Comparison of ENCODE assay signal across 8 cellular contexts in the genomic region with DNA sequence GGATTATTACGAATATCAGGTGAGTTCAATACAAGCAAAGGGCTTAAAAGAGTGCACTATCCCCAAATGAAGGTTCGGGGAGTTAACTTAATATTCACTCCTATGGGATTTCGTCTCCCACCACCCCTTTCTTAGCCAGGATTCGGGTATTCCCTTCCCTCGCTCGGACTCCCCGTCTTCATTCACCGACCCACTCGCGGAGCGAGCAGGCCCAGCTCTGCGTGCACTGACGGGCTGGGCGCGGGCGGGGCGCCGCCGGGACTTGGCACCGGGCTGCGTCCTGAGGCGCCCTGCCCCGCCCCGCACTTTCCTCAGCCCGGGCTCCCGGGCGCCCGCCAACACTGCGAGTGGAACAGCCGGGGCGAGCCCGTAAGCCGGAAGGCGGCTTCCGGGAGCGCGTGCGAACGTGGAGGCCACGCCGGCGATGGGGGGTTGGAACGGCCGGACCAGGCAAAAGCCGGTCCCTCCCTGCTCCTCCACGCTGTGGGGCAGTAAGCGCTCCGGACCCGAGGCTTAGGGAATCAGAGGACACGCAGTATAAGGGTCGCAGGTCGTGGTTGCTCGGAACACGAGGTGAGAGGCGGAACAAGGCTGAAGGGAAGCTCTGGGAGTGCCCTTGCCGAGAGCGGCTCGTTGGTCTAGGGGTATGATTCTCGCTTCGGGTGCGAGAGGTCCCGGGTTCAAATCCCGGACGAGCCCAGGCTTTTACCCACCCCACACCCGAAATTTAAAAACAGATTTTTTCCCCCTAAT. TPM values are rescaled to one million over a fixed set of nuclear protein-coding genes. Genes with fewer than 3 reads are reported as not detected.
A peak's percentile ranks its signal among the peaks of the same experiment; 100 is the strongest.
DNase-seq lines count a peak whose midpoint lies in the region; ATAC-seq lines count a peak whose summit lies in the region.

No MANE protein-coding gene starts in this region.

- H3K36me3 Mint-ChIP-seq in CD4-positive, CD25-positive, alpha-beta regulatory T cell, result peaks cover 6% of the 10 kb centered on the region
- peaks cover 2% of the 10 kb centered on the region for H3K36me3 Mint-ChIP-seq in activated CD4-positive, alpha-beta memory T cell treated with anti-CD3 and anti-CD28 coated beads, Interleukin-2, amount 10 ng/mL, durations not matched to agents 7 days and 5 days (ENCODE audit: low read depth)

- CTCF ChIA-PET in activated CD4-positive, alpha-beta memory T cell treated with anti-CD3 and anti-CD28 coated beads, Interleukin-2, amount 10 ng/mL, durations not matched to agents 7 days and 5 days (lab: Charles Lee), result interaction anchor here (0.5 to 3.7 kb wide), 15 partner anchors 8 to 494 kb away, joined by 3 to 27 read pairs (median 4); a partner anchor contains a TSS

- peak overlapping the region; percentile 92 to 100 (median 94) for H3K27ac Mint-ChIP-seq in CD4-positive, CD25-positive, alpha-beta regulatory T cell
- H3K27ac Mint-ChIP-seq in activated CD4-positive, alpha-beta memory T cell treated with anti-CD3 and anti-CD28 coated beads, Interleukin-2, amount 10 ng/mL, durations not matched to agents 7 days and 5 days, result peak overlapping the region; percentile 92

- H3K9me3 ChIP-seq in CD4-positive, CD25-positive, alpha-beta regulatory T cell (ENCODE audit: control insufficient read depth in 2 of 2, low read length in 2 of 2), result no peaks in the 10 kb centered on the region

- H3K27ac ChIP-seq in CD4-positive, CD25-positive, alpha-beta regulatory T cell (ENCODE audit: insufficient read depth, low read length, poor library complexity, severe bottlenecking), result peak overlapping the region; percentile 60

- no peaks in the 10 kb centered on the region for H3K27me3 ChIP-seq in CD4-positive, CD25-positive, alpha-beta regulatory T cell (ENCODE audit: control insufficient read depth, insufficient read depth, low read length)

- H3K4me1 Mint-ChIP-seq in CD4-positive, CD25-positive, alpha-beta regulatory T cell, result peaks cover 16 to 40% (median 32%) of the 10 kb centered on the region in 4 donors
- peaks cover 36% of the 10 kb centered on the region for H3K4me1 Mint-ChIP-seq in activated CD4-positive, alpha-beta memory T cell treated with anti-CD3 and anti-CD28 coated beads, Interleukin-2, amount 10 ng/mL, durations not matched to agents 7 days and 5 days

- POLR2A ChIA-PET in activated CD4-positive, alpha-beta memory T cell treated with anti-CD3 and anti-CD28 coated beads, Interleukin-2, amount 10 ng/mL, durations not matched to agents 7 days and 5 days (lab: Charles Lee), result interaction anchor here (0.6 to 5.2 kb wide), 17 partner anchors 8 to 493 kb away, joined by 3 to 67 read pairs (median 3); a partner anchor contains a TSS

- peak overlapping the region; percentile 86 to 98 (median 90) for H3K4me3 Mint-ChIP-seq in CD4-positive, CD25-positive, alpha-beta regulatory T cell
- H3K4me3 Mint-ChIP-seq in activated CD4-positive, alpha-beta memory T cell treated with anti-CD3 and anti-CD28 coated beads, Interleukin-2, amount 10 ng/mL, durations not matched to agents 7 days and 5 days, result peak overlapping the region; percentile 84

- H3K9me3 Mint-ChIP-seq in CD4-positive, CD25-positive, alpha-beta regulatory T cell, result peaks cover 0 to 3% (median 0%) of the 10 kb centered on the region in 7 donors
- no peaks in the 10 kb centered on the region for H3K9me3 Mint-ChIP-seq in activated CD4-positive, alpha-beta memory T cell treated with anti-CD3 and anti-CD28 coated beads, Interleukin-2, amount 10 ng/mL, durations not matched to agents 7 days and 5 days

- H3K27me3 Mint-ChIP-seq in CD4-positive, CD25-positive, alpha-beta regulatory T cell, result peaks cover 26% of the 10 kb centered on the region
- H3K27me3 Mint-ChIP-seq in activated CD4-positive, alpha-beta memory T cell treated with anti-CD3 and anti-CD28 coated beads, Interleukin-2, amount 10 ng/mL, durations not matched to agents 7 days and 5 days, result peaks cover 7% of the 10 kb centered on the region

- H3K4me1 ChIP-seq in CD4-positive, CD25-positive, alpha-beta regulatory T cell (ENCODE audit: control insufficient read depth, insufficient read depth, low read length, poor library complexity, severe bottlenecking), result peaks cover 26% of the 10 kb centered on the region

- peak overlapping the region; percentile 97 for H3K4me3 ChIP-seq in CD4-positive, CD25-positive, alpha-beta regulatory T cell (ENCODE audit: low read depth, low read length)

- H3K36me3 ChIP-seq in CD4-positive, CD25-positive, alpha-beta regulatory T cell (ENCODE audit: control insufficient read depth, insufficient read depth, low read length), result no peaks in the 10 kb centered on the region

- DNase-seq in CD4-positive, CD25-positive, alpha-beta regulatory T cell, result peak; percentile 72 to 89 (median 81)
- DNase-seq in NCI-H774 (lab: John Stamatoyannopoulos, UW) (peak; percentile 87), ecto neural progenitor cell (ENCODE audit: low spot score) (peak; percentile 98), medulla oblongata (ENCODE audit: extremely low spot score) (peak; percentile 96)
- DNase-seq in activated CD4-positive, alpha-beta memory T cell treated with anti-CD3 and anti-CD28 coated beads, Interleukin-2, amount 10 ng/mL, durations not matched to agents 7 days and 5 days, result peak; percentile 88
- DNase-seq in stimulated activated CD4-positive, alpha-beta T cell treated with anti-CD3 and anti-CD28 coated beads, TNF-alpha, amount 100 ng/mL, for 48 hours (ENCODE audit: low read depth in 3 of 3), result peak; percentile 79 to 93 (median 81)

- peak; percentile 56 to 57 for ATAC-seq in CD4-positive, CD25-positive, alpha-beta regulatory T cell (ENCODE audit: low read depth in 2 of 2)
- ATAC-seq in GM19452 (IDR thresholded peaks at IDR 0.05; ENCODE audit: unreplicated experiment) (peak; percentile 54), HG03571 (IDR thresholded peaks at IDR 0.05; ENCODE audit: unreplicated experiment) (peak; percentile 45)

RNA-seq across cellular contexts. Expression of a gene that starts 7.5 kb away (rescaled TPM):
- 3.3 TPM for total RNA-seq in CD4-positive, CD25-positive, alpha-beta regulatory T cell
- 10 to 100 TPM in 1 of 4 donors, 1 to 10 TPM in 3; 6.5 to 10.0 (median 9.2) TPM for polyA plus RNA-seq in CD4-positive, CD25-positive, alpha-beta regulatory T cell
- 10 to 100 TPM; 17.4 to 19.0 TPM for total RNA-seq in activated CD4-positive, alpha-beta memory T cell treated with anti-CD3 and anti-CD28 coated beads, Interleukin-2, amount 10 ng/mL, durations not matched to agents 7 days and 5 days

Comparison
In these comparisons a context has a peak if more than half of its experiments do, and no peak if none do; other contexts are left out.
1. Peak in every context shown above with its lines: DNase-seq, ATAC-seq, H3K4me3 ChIP-seq and H3K27ac ChIP-seq.